1 cellular context compared by ENCODE assay signal in genomic region chr4:173371292-173372192, GRCh38.
TF ChIP-seq lines count a peak whose summit lies in the region.

No MANE protein-coding gene starts in this region.

TF ChIP-seq in HepG2, 621 proteins besides CTCF, POLR2A, EP300 and RAD21 (continued from another document and continues in another):
- no peak for TF ChIP-seq MAZ (IDR thresholded peaks at IDR 0.05; ENCODE audit: borderline replicate concordance, low read depth, low read length)
- TF ChIP-seq MAZ (CRISPR knock-in tag; IDR thresholded peaks at IDR 0.05; ENCODE audit: low read depth): 0 out of 2 replicates have a peak, but pooled peaks have one; percentile 9
- TF ChIP-seq, protein P1, sequence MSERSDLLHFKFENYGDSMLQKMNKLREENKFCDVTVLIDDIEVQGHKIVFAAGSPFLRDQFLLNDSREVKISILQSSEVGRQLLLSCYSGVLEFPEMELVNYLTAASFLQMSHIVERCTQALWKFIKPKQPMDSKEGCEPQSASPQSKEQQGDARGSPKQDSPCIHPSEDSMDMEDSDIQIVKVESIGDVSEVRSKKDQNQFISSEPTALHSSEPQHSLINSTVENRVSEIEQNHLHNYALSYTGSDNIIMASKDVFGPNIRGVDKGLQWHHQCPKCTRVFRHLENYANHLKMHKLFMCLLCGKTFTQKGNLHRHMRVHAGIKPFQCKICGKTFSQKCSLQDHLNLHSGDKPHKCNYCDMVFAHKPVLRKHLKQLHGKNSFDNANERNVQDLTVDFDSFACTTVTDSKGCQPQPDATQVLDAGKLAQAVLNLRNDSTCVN (CRISPR knock-in tag; IDR thresholded peaks at IDR 0.05; ENCODE audit: borderline replicate concordance): 0 out of 2 replicates have a peak, but pooled peaks have one; percentile 36
- TF ChIP-seq ZMYM3 (CRISPR knock-in tag; IDR thresholded peaks at IDR 0.05): 0 out of 2 replicates have a peak, but pooled peaks have one; percentile 26
- peak; percentile 31; the same call in 1 of the 2 replicates for TF ChIP-seq ELF3 (CRISPR knock-in tag; IDR thresholded peaks at IDR 0.05)
- TF ChIP-seq PITX1 (CRISPR knock-in tag; IDR thresholded peaks at IDR 0.05): no peak
- peak; percentile 61 for TF ChIP-seq POLR2G (IDR thresholded peaks at IDR 0.05; ENCODE audit: low read depth, low read length)
- peak; percentile 76 for TF ChIP-seq KDM2A (CRISPR knock-in tag; IDR thresholded peaks at IDR 0.05; ENCODE audit: borderline replicate concordance, low read depth)
- peak; percentile 77 for TF ChIP-seq SAP130 (CRISPR knock-in tag; IDR thresholded peaks at IDR 0.05; ENCODE audit: low read depth)
- TF ChIP-seq SALL1 (CRISPR knock-in tag; IDR thresholded peaks at IDR 0.05): peak; percentile 51; the same call in 1 of the 2 replicates
- no peak for TF ChIP-seq NFYB (CRISPR knock-in tag; IDR thresholded peaks at IDR 0.05)
- peak; percentile 73 for TF ChIP-seq ASH2L (IDR thresholded peaks at IDR 0.05; ENCODE audit: insufficient read length, low read depth, low read length)
- TF ChIP-seq ZKSCAN1 (IDR thresholded peaks at IDR 0.05; ENCODE audit: low read length): no peak
- TF ChIP-seq ZNF83 (CRISPR knock-in tag; IDR thresholded peaks at IDR 0.05; ENCODE audit: borderline replicate concordance): no peak
- TF ChIP-seq ZNF574 (CRISPR knock-in tag; IDR thresholded peaks at IDR 0.05): peak; percentile 39; the same call in 1 of the 2 replicates
- TF ChIP-seq, protein P2, sequence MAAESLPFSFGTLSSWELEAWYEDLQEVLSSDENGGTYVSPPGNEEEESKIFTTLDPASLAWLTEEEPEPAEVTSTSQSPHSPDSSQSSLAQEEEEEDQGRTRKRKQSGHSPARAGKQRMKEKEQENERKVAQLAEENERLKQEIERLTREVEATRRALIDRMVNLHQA (CRISPR knock-in tag; IDR thresholded peaks at IDR 0.05): no peak
- no peak for TF ChIP-seq FIP1L1 (IDR thresholded peaks at IDR 0.05; ENCODE audit: borderline replicate concordance, insufficient read depth, low read depth, low read length)
- no peak for TF ChIP-seq DNMT1 (CRISPR knock-in tag; IDR thresholded peaks at IDR 0.05)
- TF ChIP-seq, protein P3, sequence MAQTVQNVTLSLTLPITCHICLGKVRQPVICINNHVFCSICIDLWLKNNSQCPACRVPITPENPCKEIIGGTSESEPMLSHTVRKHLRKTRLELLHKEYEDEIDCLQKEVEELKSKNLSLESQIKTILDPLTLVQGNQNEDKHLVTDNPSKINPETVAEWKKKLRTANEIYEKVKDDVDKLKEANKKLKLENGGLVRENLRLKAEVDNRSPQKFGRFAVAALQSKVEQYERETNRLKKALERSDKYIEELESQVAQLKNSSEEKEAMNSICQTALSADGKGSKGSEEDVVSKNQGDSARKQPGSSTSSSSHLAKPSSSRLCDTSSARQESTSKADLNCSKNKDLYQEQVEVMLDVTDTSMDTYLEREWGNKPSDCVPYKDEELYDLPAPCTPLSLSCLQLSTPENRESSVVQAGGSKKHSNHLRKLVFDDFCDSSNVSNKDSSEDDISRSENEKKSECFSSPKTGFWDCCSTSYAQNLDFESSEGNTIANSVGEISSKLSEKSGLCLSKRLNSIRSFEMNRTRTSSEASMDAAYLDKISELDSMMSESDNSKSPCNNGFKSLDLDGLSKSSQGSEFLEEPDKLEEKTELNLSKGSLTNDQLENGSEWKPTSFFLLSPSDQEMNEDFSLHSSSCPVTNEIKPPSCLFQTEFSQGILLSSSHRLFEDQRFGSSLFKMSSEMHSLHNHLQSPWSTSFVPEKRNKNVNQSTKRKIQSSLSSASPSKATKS (CRISPR knock-in tag; IDR thresholded peaks at IDR 0.05): no peak
- 0 out of 2 replicates have a peak, but pooled peaks have one; percentile 19 for TF ChIP-seq KDM4B (CRISPR knock-in tag; IDR thresholded peaks at IDR 0.05)
- TF ChIP-seq, protein P4, sequence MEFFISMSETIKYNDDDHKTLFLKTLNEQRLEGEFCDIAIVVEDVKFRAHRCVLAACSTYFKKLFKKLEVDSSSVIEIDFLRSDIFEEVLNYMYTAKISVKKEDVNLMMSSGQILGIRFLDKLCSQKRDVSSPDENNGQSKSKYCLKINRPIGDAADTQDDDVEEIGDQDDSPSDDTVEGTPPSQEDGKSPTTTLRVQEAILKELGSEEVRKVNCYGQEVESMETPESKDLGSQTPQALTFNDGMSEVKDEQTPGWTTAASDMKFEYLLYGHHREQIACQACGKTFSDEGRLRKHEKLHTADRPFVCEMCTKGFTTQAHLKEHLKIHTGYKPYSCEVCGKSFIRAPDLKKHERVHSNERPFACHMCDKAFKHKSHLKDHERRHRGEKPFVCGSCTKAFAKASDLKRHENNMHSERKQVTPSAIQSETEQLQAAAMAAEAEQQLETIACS (CRISPR knock-in tag; IDR thresholded peaks at IDR 0.05): peak; percentile 46; the same call in 1 of the 2 replicates
- no peak for TF ChIP-seq ZNF670 (CRISPR knock-in tag; IDR thresholded peaks at IDR 0.05; ENCODE audit: borderline replicate concordance)
- TF ChIP-seq ZNF496 (CRISPR knock-in tag; IDR thresholded peaks at IDR 0.05; ENCODE audit: insufficient replicate concordance): no peak
- TF ChIP-seq SKI (IDR thresholded peaks at IDR 0.05; ENCODE audit: partially characterized antibody): no peak
- peak; percentile 56 for TF ChIP-seq KMT2B (CRISPR knock-in tag; IDR thresholded peaks at IDR 0.05)
- peak; percentile 88 for TF ChIP-seq ZNF263 (CRISPR knock-in tag; IDR thresholded peaks at IDR 0.05)
- TF ChIP-seq SMAD1 (CRISPR knock-in tag; IDR thresholded peaks at IDR 0.05; ENCODE audit: borderline replicate concordance, low read depth): 0 out of 2 replicates have a peak, but pooled peaks have one; percentile 50
- no peak for TF ChIP-seq MTA1 (CRISPR knock-in tag; IDR thresholded peaks at IDR 0.05; ENCODE audit: borderline replicate concordance)
- TF ChIP-seq, protein P5, sequence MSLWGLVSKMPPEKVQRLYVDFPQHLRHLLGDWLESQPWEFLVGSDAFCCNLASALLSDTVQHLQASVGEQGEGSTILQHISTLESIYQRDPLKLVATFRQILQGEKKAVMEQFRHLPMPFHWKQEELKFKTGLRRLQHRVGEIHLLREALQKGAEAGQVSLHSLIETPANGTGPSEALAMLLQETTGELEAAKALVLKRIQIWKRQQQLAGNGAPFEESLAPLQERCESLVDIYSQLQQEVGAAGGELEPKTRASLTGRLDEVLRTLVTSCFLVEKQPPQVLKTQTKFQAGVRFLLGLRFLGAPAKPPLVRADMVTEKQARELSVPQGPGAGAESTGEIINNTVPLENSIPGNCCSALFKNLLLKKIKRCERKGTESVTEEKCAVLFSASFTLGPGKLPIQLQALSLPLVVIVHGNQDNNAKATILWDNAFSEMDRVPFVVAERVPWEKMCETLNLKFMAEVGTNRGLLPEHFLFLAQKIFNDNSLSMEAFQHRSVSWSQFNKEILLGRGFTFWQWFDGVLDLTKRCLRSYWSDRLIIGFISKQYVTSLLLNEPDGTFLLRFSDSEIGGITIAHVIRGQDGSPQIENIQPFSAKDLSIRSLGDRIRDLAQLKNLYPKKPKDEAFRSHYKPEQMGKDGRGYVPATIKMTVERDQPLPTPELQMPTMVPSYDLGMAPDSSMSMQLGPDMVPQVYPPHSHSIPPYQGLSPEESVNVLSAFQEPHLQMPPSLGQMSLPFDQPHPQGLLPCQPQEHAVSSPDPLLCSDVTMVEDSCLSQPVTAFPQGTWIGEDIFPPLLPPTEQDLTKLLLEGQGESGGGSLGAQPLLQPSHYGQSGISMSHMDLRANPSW (CRISPR knock-in tag; IDR thresholded peaks at IDR 0.05; ENCODE audit: borderline replicate concordance): 0 out of 2 replicates have a peak, but pooled peaks have one; percentile 30
- peak; percentile 51; the same call in 1 of the 2 replicates for TF ChIP-seq TGIF2 (CRISPR knock-in tag; IDR thresholded peaks at IDR 0.05)
- TF ChIP-seq FOSL1 (CRISPR knock-in tag; IDR thresholded peaks at IDR 0.05; ENCODE audit: borderline replicate concordance): no peak
- TF ChIP-seq, protein P6, sequence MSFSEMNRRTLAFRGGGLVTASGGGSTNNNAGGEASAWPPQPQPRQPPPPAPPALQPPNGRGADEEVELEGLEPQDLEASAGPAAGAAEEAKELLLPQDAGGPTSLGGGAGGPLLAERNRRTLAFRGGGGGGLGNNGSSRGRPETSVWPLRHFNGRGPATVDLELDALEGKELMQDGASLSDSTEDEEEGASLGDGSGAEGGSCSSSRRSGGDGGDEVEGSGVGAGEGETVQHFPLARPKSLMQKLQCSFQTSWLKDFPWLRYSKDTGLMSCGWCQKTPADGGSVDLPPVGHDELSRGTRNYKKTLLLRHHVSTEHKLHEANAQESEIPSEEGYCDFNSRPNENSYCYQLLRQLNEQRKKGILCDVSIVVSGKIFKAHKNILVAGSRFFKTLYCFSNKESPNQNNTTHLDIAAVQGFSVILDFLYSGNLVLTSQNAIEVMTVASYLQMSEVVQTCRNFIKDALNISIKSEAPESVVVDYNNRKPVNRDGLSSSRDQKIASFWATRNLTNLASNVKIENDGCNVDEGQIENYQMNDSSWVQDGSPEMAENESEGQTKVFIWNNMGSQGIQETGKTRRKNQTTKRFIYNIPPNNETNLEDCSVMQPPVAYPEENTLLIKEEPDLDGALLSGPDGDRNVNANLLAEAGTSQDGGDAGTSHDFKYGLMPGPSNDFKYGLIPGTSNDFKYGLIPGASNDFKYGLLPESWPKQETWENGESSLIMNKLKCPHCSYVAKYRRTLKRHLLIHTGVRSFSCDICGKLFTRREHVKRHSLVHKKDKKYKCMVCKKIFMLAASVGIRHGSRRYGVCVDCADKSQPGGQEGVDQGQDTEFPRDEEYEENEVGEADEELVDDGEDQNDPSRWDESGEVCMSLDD (CRISPR knock-in tag; IDR thresholded peaks at IDR 0.05; ENCODE audit: borderline replicate concordance): 0 out of 2 replicates have a peak, but pooled peaks have one; percentile 34
- no peak for TF ChIP-seq PAXIP1 (CRISPR knock-in tag; conservative IDR thresholded peaks at IDR 0.05)
- no peak for TF ChIP-seq ZNF232 (CRISPR knock-in tag; IDR thresholded peaks at IDR 0.05; ENCODE audit: borderline replicate concordance)
- TF ChIP-seq ZNF33B (CRISPR knock-in tag; IDR thresholded peaks at IDR 0.05): no peak
- 0 out of 2 replicates have a peak, but pooled peaks have one; percentile 53 for TF ChIP-seq KLF6 (CRISPR knock-in tag; IDR thresholded peaks at IDR 0.05)
- TF ChIP-seq SMAD3 (CRISPR knock-in tag; IDR thresholded peaks at IDR 0.05): no peak
- no peak for TF ChIP-seq PCBP1 (IDR thresholded peaks at IDR 0.05; ENCODE audit: borderline replicate concordance, low read depth, low read length)
- TF ChIP-seq SP4 (CRISPR knock-in tag; IDR thresholded peaks at IDR 0.05): no peak
- no peak for TF ChIP-seq CENPT (CRISPR knock-in tag; IDR thresholded peaks at IDR 0.05; ENCODE audit: low read depth)
- peak; percentile 66 for TF ChIP-seq ZNF777 (CRISPR knock-in tag; IDR thresholded peaks at IDR 0.05)
- TF ChIP-seq THAP11 (CRISPR knock-in tag; IDR thresholded peaks at IDR 0.05): peak; percentile 69
- TF ChIP-seq MEIS2 (CRISPR knock-in tag; IDR thresholded peaks at IDR 0.05): 0 out of 2 replicates have a peak, but pooled peaks have one; percentile 22
- no peak for TF ChIP-seq NFE2 (CRISPR knock-in tag; IDR thresholded peaks at IDR 0.05)
- TF ChIP-seq FOXP1 (IDR thresholded peaks at IDR 0.05): no peak
- no peak for TF ChIP-seq FOXP1 (CRISPR knock-in tag; IDR thresholded peaks at IDR 0.05)
- TF ChIP-seq CSRNP1 (CRISPR knock-in tag; IDR thresholded peaks at IDR 0.05): 0 out of 2 replicates have a peak, but pooled peaks have one; percentile 24
